Comparison of ENCODE assay signal across 32 cellular contexts in genomic region chr10:121601458-121601857, GRCh38. TPM values are rescaled to one million over a fixed set of nuclear protein-coding genes. Genes with fewer than 3 reads are reported as not detected.
"Had no signal": no experiment of that assay in that cellular context is flagged by ENCODE, and none has a peak within 500 bp of the region (broad histone marks: within the 10 kb centered on the region; RNA-seq: fewer than 3 reads in every experiment).

No MANE protein-coding gene starts in this region.

- H3K9me3 Mint-ChIP-seq: activated CD4-positive, alpha-beta memory T cell treated with anti-CD3 and anti-CD28 coated beads for 36 hours; activated CD4-positive, alpha-beta T cell treated with anti-CD3 and anti-CD28 coated beads, Interleukin-2, amount 10 ng/mL, durations not matched to agents 24 days and 14 days; activated naive CD4-positive, alpha-beta T cell treated with anti-CD3 and anti-CD28 coated beads, Interleukin-2, amount 50 U/mL, for 72 hours; activated T-cell treated with anti-CD3 and anti-CD28 coated beads, Interleukin-2, amount 50 U/mL, for 4 hours; activated T-helper 2 cell treated with anti-CD3 and anti-CD28 coated beads, Interferon-gamma antibody, Interleukin-2, Interleukin-4, amounts not matched to agents 10 μg/mL and 5 μg/mL and 100 μg/mL, durations not matched to agents 14 hours and 24 hours and 36 hours; natural killer cell treated with Interleukin-12 subunit alpha and Interleukin-12 subunit beta and Interleukin-15 and Interleukin-18, amount 100 ng/mL, for 72 hours; stimulated activated effector memory CD8-positive, alpha-beta T cell treated with anti-CD3 and anti-CD28 coated beads, Interleukin-12 subunit alpha, Interleukin-12 subunit beta, amount 100 ng/mL, for 72 hours; stimulated activated naive CD8-positive, alpha-beta T cell treated with anti-CD3 and anti-CD28 coated beads, Interleukin-15, amount 100 ng/mL, for 72 hours; T-helper 1 cell treated with Interleukin-12 subunit alpha and Interleukin-12 subunit beta and Interleukin-4 antibody, amounts not matched to agents 30 μg/mL and 1 μg/mL, for 36 hours had no signal

- H3K27ac ChIP-seq: left ventricle myocardium inferior, pancreas, prostate gland, skin epidermis, upper lobe of right lung, WERI-Rb-1 had no signal

- H3K4me1 ChIP-seq: pancreas, prostate gland had no signal

- H3K27ac Mint-ChIP-seq: activated CD4-positive, alpha-beta memory T cell treated with anti-CD3 and anti-CD28 coated beads for 36 hours; activated CD4-positive, alpha-beta T cell treated with anti-CD3 and anti-CD28 coated beads, Interleukin-2, amount 10 ng/mL, durations not matched to agents 24 days and 14 days; activated naive CD4-positive, alpha-beta T cell treated with anti-CD3 and anti-CD28 coated beads, Interleukin-2, amount 50 U/mL, for 72 hours; activated T-helper 2 cell treated with anti-CD3 and anti-CD28 coated beads, Interferon-gamma antibody, Interleukin-2, Interleukin-4, amounts not matched to agents 10 μg/mL and 5 μg/mL and 100 μg/mL, durations not matched to agents 14 hours and 24 hours and 36 hours; natural killer cell treated with Interleukin-12 subunit alpha and Interleukin-12 subunit beta and Interleukin-15 and Interleukin-18, amount 100 ng/mL, for 72 hours; stimulated activated effector memory CD8-positive, alpha-beta T cell treated with anti-CD3 and anti-CD28 coated beads, Interleukin-12 subunit alpha, Interleukin-12 subunit beta, amount 100 ng/mL, for 72 hours; stimulated activated naive CD8-positive, alpha-beta T cell treated with anti-CD3 and anti-CD28 coated beads, Interleukin-15, amount 100 ng/mL, for 72 hours; T-helper 1 cell treated with Interleukin-12 subunit alpha and Interleukin-12 subunit beta and Interleukin-4 antibody, amounts not matched to agents 30 μg/mL and 1 μg/mL, for 36 hours had no signal

- H3K36me3 Mint-ChIP-seq: activated CD4-positive, alpha-beta memory T cell treated with anti-CD3 and anti-CD28 coated beads for 36 hours; stimulated activated effector memory CD8-positive, alpha-beta T cell treated with anti-CD3 and anti-CD28 coated beads, Interleukin-12 subunit alpha, Interleukin-12 subunit beta, amount 100 ng/mL, for 72 hours had no signal

- H3K4me3 ChIP-seq: left ventricle myocardium inferior, lung, mucosa of descending colon, pancreas, prostate gland, skin epidermis, upper lobe of right lung had no signal

- H3K9me3 ChIP-seq: left ventricle myocardium inferior, mucosa of descending colon, pancreas, prostate gland, upper lobe of right lung had no signal

- H3K36me3 ChIP-seq: left ventricle myocardium inferior, pancreas, prostate gland, upper lobe of right lung, WERI-Rb-1 had no signal

- ATAC-seq: activated naive CD4-positive, alpha-beta T cell treated with anti-CD3 and anti-CD28 coated beads, Interleukin-2, amount 50 U/mL, for 72 hours; activated T-cell treated with anti-CD3 and anti-CD28 coated beads, Interleukin-2, amount 50 U/mL, for 4 hours; esophagus mucosa; mucosa of descending colon; natural killer cell treated with Interleukin-12 subunit alpha and Interleukin-12 subunit beta and Interleukin-15 and Interleukin-18, amount 100 ng/mL, for 72 hours; pancreas; sciatic nerve; stimulated activated effector memory CD8-positive, alpha-beta T cell treated with anti-CD3 and anti-CD28 coated beads, Interleukin-12 subunit alpha, Interleukin-12 subunit beta, amount 100 ng/mL, for 72 hours; stimulated activated naive CD8-positive, alpha-beta T cell treated with anti-CD3 and anti-CD28 coated beads, Interleukin-15, amount 100 ng/mL, for 72 hours; upper lobe of right lung had no signal

- H3K4me3 Mint-ChIP-seq: activated CD4-positive, alpha-beta memory T cell treated with anti-CD3 and anti-CD28 coated beads for 36 hours; activated CD4-positive, alpha-beta T cell treated with anti-CD3 and anti-CD28 coated beads, Interleukin-2, amount 10 ng/mL, durations not matched to agents 24 days and 14 days; activated T-cell treated with anti-CD3 and anti-CD28 coated beads, Interleukin-2, amount 50 U/mL, for 4 hours; natural killer cell treated with Interleukin-12 subunit alpha and Interleukin-12 subunit beta and Interleukin-15 and Interleukin-18, amount 100 ng/mL, for 72 hours; stimulated activated effector memory CD8-positive, alpha-beta T cell treated with anti-CD3 and anti-CD28 coated beads, Interleukin-12 subunit alpha, Interleukin-12 subunit beta, amount 100 ng/mL, for 72 hours; stimulated activated naive CD8-positive, alpha-beta T cell treated with anti-CD3 and anti-CD28 coated beads, Interleukin-15, amount 100 ng/mL, for 72 hours; T-helper 1 cell treated with Interleukin-12 subunit alpha and Interleukin-12 subunit beta and Interleukin-4 antibody, amounts not matched to agents 30 μg/mL and 1 μg/mL, for 36 hours had no signal

- DNase-seq: activated CD4-positive, alpha-beta memory T cell treated with anti-CD3 and anti-CD28 coated beads for 36 hours; activated CD4-positive, alpha-beta T cell treated with anti-CD3 and anti-CD28 coated beads, Interleukin-2, amount 10 ng/mL, durations not matched to agents 24 days and 14 days; activated CD4-positive, CD25-positive, alpha-beta regulatory T cell treated with anti-CD3 and anti-CD28 coated beads, Interleukin-2, amount 50 U/mL, for 72 hours; activated T-cell treated with anti-CD3 and anti-CD28 coated beads, Interleukin-2, amount 50 U/mL, for 4 hours; anterior cingulate cortex; cortex of kidney; foreskin fibroblast; head of caudate nucleus; hypothalamus; left ventricle myocardium inferior; mesendoderm; mucosa of descending colon; nucleus accumbens; pancreas; stimulated activated CD4-positive, alpha-beta T cell treated with anti-CD3 and anti-CD28 coated beads, Interleukin-4, amount 100 ng/mL, for 24 hours; stimulated activated naive CD8-positive, alpha-beta T cell treated with anti-CD3 and anti-CD28 coated beads, Interleukin-15, amount 100 ng/mL, for 72 hours; substantia nigra; SW 1271; T1000; upper lobe of right lung; WERI-Rb-1 had no signal

RNA-seq across cellular contexts. Expression of gene FGFR2, which starts 3.2 kb away (rescaled TPM):
- total RNA-seq: activated CD4-positive, alpha-beta T cell treated with anti-CD3 and anti-CD28 coated beads, Interleukin-2, amount 10 ng/mL, durations not matched to agents 24 days and 14 days; activated naive CD4-positive, alpha-beta T cell treated with anti-CD3 and anti-CD28 coated beads, Interleukin-2, amount 50 U/mL, for 72 hours; activated T-helper 2 cell treated with anti-CD3 and anti-CD28 coated beads, Interferon-gamma antibody, Interleukin-2, Interleukin-4, amounts not matched to agents 10 μg/mL and 5 μg/mL and 100 μg/mL, durations not matched to agents 14 hours and 24 hours and 36 hours; myocyte had no signal
